In genomic region chr11:70483077-70483861, GRCh38 we compare ENCODE assay signal across 1 cellular context.
A peak's percentile ranks its signal among the peaks of the same experiment; 100 is the strongest.
TF ChIP-seq lines count a peak whose summit lies in the region.

No MANE protein-coding gene starts in this region.

TF ChIP-seq in HEK293, 187 proteins besides CTCF, POLR2A, EP300 and RAD21 (continued from another document and continues in another):
- peak; percentile 85 for TF ChIP-seq ZNF398 (tag by site-specific recombination; IDR thresholded peaks at IDR 0.05)
- TF ChIP-seq ZBTB17 (tag by site-specific recombination; IDR thresholded peaks at IDR 0.05): peak; percentile 35; the same call in 1 of the 2 replicates
- no peak for TF ChIP-seq ZFP3 (tag by site-specific recombination; IDR thresholded peaks at IDR 0.05; ENCODE audit: low read depth)
- peak; percentile 99 for TF ChIP-seq ZNF629 (tag by site-specific recombination; IDR thresholded peaks at IDR 0.05)
- peak; percentile 52 for TF ChIP-seq ZNF600 (tag by site-specific recombination; IDR thresholded peaks at IDR 0.05)
- peak; percentile 21; the same call in 1 of the 2 replicates for TF ChIP-seq PRDM4 (tag by site-specific recombination; IDR thresholded peaks at IDR 0.05)
- no peak for TF ChIP-seq ZNF560 (tag by site-specific recombination; IDR thresholded peaks at IDR 0.05; ENCODE audit: borderline replicate concordance)
- TF ChIP-seq ZBTB1 (tag by site-specific recombination; IDR thresholded peaks at IDR 0.05): 0 out of 2 replicates have a peak, but pooled peaks have one; percentile 62
- no peak for TF ChIP-seq ZNF501 (tag by site-specific recombination; IDR thresholded peaks at IDR 0.05)
- no peak for TF ChIP-seq ZNF292 (tag by site-specific recombination; IDR thresholded peaks at IDR 0.05; ENCODE audit: borderline replicate concordance, low read depth)
- peak; percentile 44; the same call in 1 of the 2 replicates for TF ChIP-seq BCL11A (tag by site-specific recombination; IDR thresholded peaks at IDR 0.05; ENCODE audit: low read depth)
- TF ChIP-seq ZNF426 (tag by site-specific recombination; IDR thresholded peaks at IDR 0.05): no peak
- peak; percentile 91 for TF ChIP-seq OSR2 (tag by site-specific recombination; IDR thresholded peaks at IDR 0.05)
- no peak for TF ChIP-seq MYNN (tag by site-specific recombination; IDR thresholded peaks at IDR 0.05; ENCODE audit: borderline replicate concordance)
- TF ChIP-seq KLF9 (tag by site-specific recombination; IDR thresholded peaks at IDR 0.05; ENCODE audit: low read depth): peak; percentile 31; the same call in 1 of the 2 replicates
- peak; percentile 51; the same call in 1 of the 2 replicates for TF ChIP-seq ZBTB8A (tag by site-specific recombination; IDR thresholded peaks at IDR 0.05)
- TF ChIP-seq ZNF670 (tag by site-specific recombination; IDR thresholded peaks at IDR 0.05; ENCODE audit: low read depth): no peak
- peak; percentile 54; the same call in 1 of the 2 replicates for TF ChIP-seq ZNF341 (tag by site-specific recombination; IDR thresholded peaks at IDR 0.05; ENCODE audit: low read depth)
- peak; percentile 68 for TF ChIP-seq GLIS1 (tag by site-specific recombination; IDR thresholded peaks at IDR 0.05)
- no peak for TF ChIP-seq HOXD13 (CRISPR knock-in tag; IDR thresholded peaks at IDR 0.05; ENCODE audit: borderline replicate concordance)
- no peak for TF ChIP-seq ZNF610 (tag by site-specific recombination; IDR thresholded peaks at IDR 0.05; ENCODE audit: borderline replicate concordance)
- 0 out of 2 replicates have a peak, but pooled peaks have one; percentile 86 for TF ChIP-seq ZNF362 (tag by site-specific recombination; IDR thresholded peaks at IDR 0.05)
- peak; percentile 96 for TF ChIP-seq ZIC2 (tag by site-specific recombination; IDR thresholded peaks at IDR 0.05)
- TF ChIP-seq ZNF558 (tag by site-specific recombination; IDR thresholded peaks at IDR 0.05): peak; percentile 34; the same call in 1 of the 2 replicates
- TF ChIP-seq ZNF202 (tag by site-specific recombination; IDR thresholded peaks at IDR 0.05; ENCODE audit: borderline replicate concordance): no peak
- 0 out of 2 replicates have a peak, but pooled peaks have one; percentile 54 for TF ChIP-seq ZNF2 (tag by site-specific recombination; IDR thresholded peaks at IDR 0.05)
- no peak for TF ChIP-seq ZNF621 (tag by site-specific recombination; IDR thresholded peaks at IDR 0.05)
- no peak for TF ChIP-seq ZNF580 (tag by site-specific recombination; IDR thresholded peaks at IDR 0.05)
- TF ChIP-seq ZNF184 (tag by site-specific recombination; IDR thresholded peaks at IDR 0.05): peak; percentile 85
- TF ChIP-seq IKZF3 (tag by site-specific recombination; IDR thresholded peaks at IDR 0.05): peak; percentile 81
- no peak for TF ChIP-seq SETDB1 (IDR thresholded peaks at IDR 0.05; ENCODE audit: insufficient read length, low read length)
- TF ChIP-seq PATZ1 (tag by site-specific recombination; IDR thresholded peaks at IDR 0.05): peak; percentile 65
- no peak for TF ChIP-seq ZNF26 (tag by site-specific recombination; IDR thresholded peaks at IDR 0.05)
- peak; percentile 34 for TF ChIP-seq ZNF654 (tag by site-specific recombination; IDR thresholded peaks at IDR 0.05; ENCODE audit: low read depth)
- peak; percentile 88 for TF ChIP-seq ZSCAN23 (tag by site-specific recombination; IDR thresholded peaks at IDR 0.05)
- 0 out of 2 replicates have a peak, but pooled peaks have one; percentile 17 for TF ChIP-seq ZNF785 (tag by site-specific recombination; IDR thresholded peaks at IDR 0.05)
- TF ChIP-seq TSHZ1 (tag by site-specific recombination; IDR thresholded peaks at IDR 0.05; ENCODE audit: borderline replicate concordance): peak; percentile 86
- TF ChIP-seq WT1 (tag by site-specific recombination; IDR thresholded peaks at IDR 0.05): peak; percentile 63; the same call in 1 of the 2 replicates
- peak; percentile 92 for TF ChIP-seq ZEB2 (tag by site-specific recombination; IDR thresholded peaks at IDR 0.05)
- no peak for TF ChIP-seq ZNF624 (tag by site-specific recombination; IDR thresholded peaks at IDR 0.05)
- no peak for TF ChIP-seq ZNF76 (tag by site-specific recombination; IDR thresholded peaks at IDR 0.05; ENCODE audit: borderline replicate concordance, low read depth)
- no peak for TF ChIP-seq ZNF768 (tag by site-specific recombination; IDR thresholded peaks at IDR 0.05)
- TF ChIP-seq ZNF843 (tag by site-specific recombination; IDR thresholded peaks at IDR 0.05): peak; percentile 90
- TF ChIP-seq ZBTB49 (tag by site-specific recombination; IDR thresholded peaks at IDR 0.05; ENCODE audit: low read depth): no peak
- TF ChIP-seq AEBP2 (tag by site-specific recombination; IDR thresholded peaks at IDR 0.05; ENCODE audit: borderline replicate concordance): no peak
- TF ChIP-seq ZNF596 (tag by site-specific recombination; IDR thresholded peaks at IDR 0.05): no peak
- TF ChIP-seq ZNF394 (tag by site-specific recombination; IDR thresholded peaks at IDR 0.05; ENCODE audit: borderline replicate concordance): peak; percentile 67; the same call in 1 of the 2 replicates
